17 cellular contexts compared by ENCODE assay signal in the genomic region with DNA sequence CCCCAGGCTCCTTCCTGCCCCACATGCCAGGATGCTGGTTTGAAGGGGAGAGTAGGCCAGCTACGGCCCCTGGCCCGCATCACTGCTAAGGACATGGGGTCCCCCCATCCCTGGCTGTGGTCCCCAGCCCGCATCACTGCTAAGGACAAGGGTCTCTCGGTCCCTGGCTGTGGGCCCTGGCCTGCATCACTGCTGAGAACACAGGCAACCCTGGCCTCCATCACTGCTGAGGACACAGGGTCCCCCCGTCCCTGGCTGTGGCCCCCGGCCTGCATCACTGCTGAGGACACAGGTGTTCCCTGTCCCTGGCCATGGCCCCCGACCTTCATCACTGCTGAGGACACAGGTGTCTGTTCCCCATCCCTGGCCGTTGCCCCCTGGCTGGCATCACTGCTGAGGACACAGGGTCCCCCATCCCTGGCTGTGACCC. TPM values are rescaled to one million over a fixed set of nuclear protein-coding genes. Genes with fewer than 3 reads are reported as not detected.
A peak's percentile ranks its signal among the peaks of the same experiment; 100 is the strongest.
DNase-seq lines count a peak whose midpoint lies in the region; ATAC-seq, FAIRE-seq and TF ChIP-seq lines count a peak whose summit lies in the region.
"Had no signal": no experiment of that assay in that cellular context is flagged by ENCODE, and none has a peak within 500 bp of the region (broad histone marks: within the 10 kb centered on the region; RNA-seq: fewer than 3 reads in every experiment).

No MANE protein-coding gene starts in this region.

- peak overlapping the region; percentile 17 for H4K8ac ChIP-seq in neuronal stem cell (ENCODE audit: low read depth, low read length)

- TF ChIP-seq POLR2A in heart left ventricle (IDR thresholded peaks at IDR 0.05), result no peak

- H3K4me2 ChIP-seq in neuronal stem cell (ENCODE audit: insufficient read depth, low read length, poor library complexity, severe bottlenecking), result no peak overlapping the region

- peak overlapping the region; percentile 82 for H2BK5ac ChIP-seq in neuronal stem cell (ENCODE audit: low read length)

- peak overlapping the region; percentile 36 to 100 (median 95) for H3K27ac ChIP-seq in heart left ventricle
- H3K27ac ChIP-seq in neuronal stem cell (replicated peaks; ENCODE audit: low read length), result no peak overlapping the region
- H3K27ac ChIP-seq in upper lobe of right lung, result no peak overlapping the region

- H3K36me3 ChIP-seq in heart left ventricle (peaks cover 0 to 7% (median 0%) of the 10 kb centered on the region in 9 donors), neuronal stem cell (replicated peaks in 1 of 2; ENCODE audit: control insufficient read depth in 2 of 2, insufficient read depth in 2 of 2, low read length in 2 of 2) (no peaks in the 10 kb centered on the region), upper lobe of right lung (no peaks in the 10 kb centered on the region), H7 (replicated peaks; ENCODE audit: control insufficient read depth, insufficient read depth, low read length) (no peaks in the 10 kb centered on the region)

- peak overlapping the region in 1 of 12 donors; percentile 79 for H3K4me3 ChIP-seq in heart left ventricle
- peak overlapping the region in 1 of 2 donors; percentile 2 for H3K4me3 ChIP-seq in neuronal stem cell (ENCODE audit: low read length in 2 of 2)
- no peak overlapping the region for H3K4me3 ChIP-seq in upper lobe of right lung
- H3K4me3 ChIP-seq in H7 (ENCODE audit: insufficient read depth, low read depth, low read length), result no peak overlapping the region

- H3K4me3 Mint-ChIP-seq in chondrocyte (ENCODE audit: unreplicated experiment), result no peak overlapping the region
- H3K4me3 Mint-ChIP-seq: H9, IgD-negative memory B cell had no signal

- H2AFZ ChIP-seq in neuronal stem cell (ENCODE audit: low read length), result peak overlapping the region; percentile 85

- peak overlapping the region; percentile 87 for H3K18ac ChIP-seq in neuronal stem cell (ENCODE audit: low read length)

- ATAC-seq in heart left ventricle, result peak in 1 of 4 donors; percentile 0
- ATAC-seq in left cardiac atrium, result no peak
- ATAC-seq in upper lobe of right lung, result peak; percentile 2

- peak overlapping the region; percentile 99 for H2AK5ac ChIP-seq in neuronal stem cell (ENCODE audit: low read depth, low read length)

- H3K9me3 Mint-ChIP-seq in chondrocyte (ENCODE audit: low read depth), result no peaks in the 10 kb centered on the region
- H3K9me3 Mint-ChIP-seq: H9, IgD-negative memory B cell had no signal

- no peak overlapping the region for H2BK120ac ChIP-seq in neuronal stem cell (ENCODE audit: low read depth, low read length)

- peak overlapping the region; percentile 63 for H3K9ac ChIP-seq in neuronal stem cell (ENCODE audit: low read depth, low read length, poor library complexity)

- H3K27ac Mint-ChIP-seq in chondrocyte (ENCODE audit: unreplicated experiment), result no peak overlapping the region
- H3K27ac Mint-ChIP-seq: H9, IgD-negative memory B cell had no signal

- H3K14ac ChIP-seq in neuronal stem cell (ENCODE audit: low read length), result peak overlapping the region; percentile 21

- TF ChIP-seq CTCF in heart left ventricle (IDR thresholded peaks at IDR 0.05), result no peak
- TF ChIP-seq CTCF in chondrocyte (IDR thresholded peaks at IDR 0.05), result no peak
- TF ChIP-seq CTCF in upper lobe of right lung (IDR thresholded peaks at IDR 0.05), result no peak

- H3K23ac ChIP-seq in neuronal stem cell (ENCODE audit: low read depth, low read length, poor library complexity), result no peak overlapping the region

- H3K4me1 ChIP-seq in heart left ventricle (peaks cover 0 to 49% (median 17%) of the 10 kb centered on the region in 12 donors), neuronal stem cell (ENCODE audit: control insufficient read depth in 2 of 2, insufficient read depth in 1 of 2, low read depth in 1 of 2, low read length in 2 of 2) (peaks cover 25 to 28% of the 10 kb centered on the region in 2 donors), upper lobe of right lung (no peaks in the 10 kb centered on the region)

- no peak for FAIRE-seq in RCC 7860 (lab: Jason Lieb, UNC)
- FAIRE-seq: A204.1 had no signal

- WGBS in heart left ventricle, 4 donors, result 57 to 77% (median 70%) methylated on average over 3 to 8 of the region's 8 CpGs
- no CpG with 5 or more reads among the region's 8 CpGs for WGBS in neuronal stem cell (ENCODE audit: extremely low coverage in 2 of 2, insufficient read length in 2 of 2, insufficient replicate concordance in 1 of 2), 2 donors

- H3K27me3 ChIP-seq in heart left ventricle, result peaks cover 0 to 3% (median 0%) of the 10 kb centered on the region in 9 donors
- peaks cover 0 to 10% (median 5%) of the 10 kb centered on the region in 3 experiments for H3K27me3 ChIP-seq in neuronal stem cell (ENCODE audit: control insufficient read depth in 3 of 3, insufficient read depth in 3 of 3, low read depth in 1 of 3, low read length in 3 of 3)
- peaks cover 4% of the 10 kb centered on the region for H3K27me3 ChIP-seq in upper lobe of right lung
- peaks cover 20% of the 10 kb centered on the region for H3K27me3 ChIP-seq in H7 (ENCODE audit: control insufficient read depth, insufficient read depth, low read length)

- peak overlapping the region; percentile 73 for H2BK12ac ChIP-seq in neuronal stem cell (ENCODE audit: low read length)

- H3K4ac ChIP-seq in neuronal stem cell (ENCODE audit: low read length), result peak overlapping the region; percentile 37

- intact Hi-C loops in heart left ventricle (cut with DNase I) (loop anchor here in 3 of 10 donors (5.0 kb wide), 1 partner anchor 40 kb away; the partner anchor contains the start of gene IBA57 (in 3 of the 3)), left cardiac atrium (cut with DNase I) (loop anchor here in 1 of 2 donors (5.0 kb wide), 1 partner anchor 40 kb away; the partner anchor contains the start of gene IBA57), upper lobe of right lung (cut with DNase I) (no loop called here)

- H3K9me3 ChIP-seq in heart left ventricle (no peaks in the 10 kb centered on the region), neuronal stem cell (replicated peaks in 1 of 2; ENCODE audit: control insufficient read depth in 2 of 2, insufficient read depth in 1 of 2, low read depth in 1 of 2, low read length in 2 of 2) (peaks cover 0 to 3% of the 10 kb centered on the region in 2 donors), upper lobe of right lung (no peaks in the 10 kb centered on the region)

- H3K4me1 Mint-ChIP-seq in chondrocyte (ENCODE audit: low read depth), result peaks cover 3% of the 10 kb centered on the region
- H3K4me1 Mint-ChIP-seq: IgD-negative memory B cell had no signal

- H3K79me1 ChIP-seq in neuronal stem cell (ENCODE audit: low read depth, low read length), result peaks cover 8% of the 10 kb centered on the region

- no peak overlapping the region for H4K91ac ChIP-seq in neuronal stem cell (ENCODE audit: low read depth, low read length, poor library complexity)

- H3K27me3 Mint-ChIP-seq in chondrocyte (ENCODE audit: low read depth), result no peaks in the 10 kb centered on the region
- H3K27me3 Mint-ChIP-seq: IgD-negative memory B cell had no signal

- DNase-seq in heart left ventricle, result no peak
- DNase-seq in left cardiac atrium, result no peak
- DNase-seq in chondrocyte (ENCODE audit: low spot score), result peak; percentile 92
- DNase-seq in neuronal stem cell (ENCODE audit: low spot score), result no peak
- DNase-seq in upper lobe of right lung, result no peak
- no peak for DNase-seq in RCC 7860 (ENCODE audit: low spot score)
- DNase-seq in activated CD4-positive, CD25-positive, alpha-beta regulatory T cell treated with anti-CD3 and anti-CD28 coated beads, Interleukin-2, amount 50 U/mL, for 72 hours, result no peak
- no peak for DNase-seq in H7
- DNase-seq: C1 segment of cervical spinal cord, EL, H9, NCI-H1436, NCI-H2081, NCI-H526, RPMI8226 had no signal

- H3K36me3 Mint-ChIP-seq in chondrocyte (ENCODE audit: low read depth), result no peaks in the 10 kb centered on the region
- H3K36me3 Mint-ChIP-seq: IgD-negative memory B cell had no signal

- H2BK15ac ChIP-seq in neuronal stem cell (ENCODE audit: low read length), result peak overlapping the region; percentile 96

RNA-seq across cellular contexts. Expression of gene OBSCN, which starts 0.4 kb away (rescaled TPM):
- 100 to 1,000 TPM; 238 to 460 (median 354) TPM for total RNA-seq in heart left ventricle
- polyA plus RNA-seq in heart left ventricle, result 100 to 1,000 TPM; 155 to 524 TPM
- total RNA-seq in left cardiac atrium, result 100 to 1,000 TPM; 194 to 201 TPM
- 6.3 to 11.4 TPM (median 10.2 TPM) in 3 replicates for total RNA-seq in chondrocyte
- polyA plus RNA-seq in neuronal stem cell (2013, experiment 1 of 2), result 7.3 TPM
- polyA plus RNA-seq in neuronal stem cell (2013, experiment 2 of 2), result 7.9 TPM
- total RNA-seq in upper lobe of right lung, result 39.4 TPM
- total RNA-seq in H7 (2014; rRNA removed; shearing (Covaris generic)), result 18.9 and 25.2 TPM in 2 replicates

RNA-seq across cellular contexts. Expression of gene IBA57, which starts 41.8 kb away (rescaled TPM):
- 10 to 100 TPM in 7 of 9 donors, 1 to 10 TPM in 2; 8.7 to 18.6 (median 12.3) TPM for total RNA-seq in heart left ventricle
- 10 to 100 TPM in 1 of 2 donors, 1 to 10 TPM in 1; 4.8 to 11.3 TPM for polyA plus RNA-seq in heart left ventricle
- 10 to 100 TPM; 10.4 to 10.5 TPM for total RNA-seq in left cardiac atrium
- 5.2 to 7.7 TPM (median 5.9 TPM) in 3 replicates for total RNA-seq in chondrocyte
- 1.3 TPM for polyA plus RNA-seq in neuronal stem cell (2013, experiment 1 of 2)
- 1.4 TPM for polyA plus RNA-seq in neuronal stem cell (2013, experiment 2 of 2)
- 13.0 TPM for total RNA-seq in upper lobe of right lung
- 21.2 and 23.3 TPM in 2 replicates for total RNA-seq in H7 (2014; rRNA removed; shearing (Covaris generic))

RNA-seq across cellular contexts. Expression of gene GJC2, which starts 57.7 kb away (rescaled TPM):
- total RNA-seq in heart left ventricle (1 to 10 TPM in 3 of 9 donors, under 1 TPM in 6; 0.40 to 3.8 (median 0.88) TPM), left cardiac atrium (1 to 10 TPM; 2.2 to 2.3 TPM), chondrocyte (1.5 to 2.0 TPM (median 1.8 TPM) in 3 replicates), upper lobe of right lung (6.9 TPM)
- polyA plus RNA-seq in heart left ventricle, result under 1 TPM; 0.61 to 0.78 TPM
- polyA plus RNA-seq in neuronal stem cell (2013, experiment 1 of 2), result 0.24 TPM
- polyA plus RNA-seq in neuronal stem cell (2013, experiment 2 of 2), result 0.17 TPM
- 1.7 TPM in 2 replicates for total RNA-seq in H7 (2014; rRNA removed; shearing (Covaris generic))
- polyA plus RNA-seq: IgD-negative memory B cell had no signal

Comparison
In these comparisons a context has a peak if more than half of its experiments do, and no peak if none do; other contexts are left out.
1. H3K27ac ChIP-seq: peak in heart left ventricle (12 of 12); none in neuronal stem cell (single experiment) and upper lobe of right lung (single experiment).